In the genomic region with DNA sequence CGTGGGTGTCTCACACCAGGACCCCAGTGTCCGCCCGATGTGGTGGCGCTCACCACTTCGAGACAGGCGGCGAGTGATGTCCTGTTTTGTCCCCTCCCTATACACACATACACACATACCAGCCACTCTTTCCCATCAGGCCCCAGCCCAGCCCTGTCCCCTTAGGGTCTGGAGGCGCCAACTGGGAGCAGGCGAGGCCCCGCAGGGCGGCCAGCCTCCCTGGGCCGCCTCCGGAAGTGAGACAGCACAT, we compare ENCODE assay signal across 1 cellular context.
TF ChIP-seq lines count a peak whose summit lies in the region.

No MANE protein-coding gene starts in this region.

TF ChIP-seq in K562, 482 proteins besides CTCF, POLR2A, EP300 and RAD21 (continued from another document and continues in another):
- TF ChIP-seq, protein P1, sequence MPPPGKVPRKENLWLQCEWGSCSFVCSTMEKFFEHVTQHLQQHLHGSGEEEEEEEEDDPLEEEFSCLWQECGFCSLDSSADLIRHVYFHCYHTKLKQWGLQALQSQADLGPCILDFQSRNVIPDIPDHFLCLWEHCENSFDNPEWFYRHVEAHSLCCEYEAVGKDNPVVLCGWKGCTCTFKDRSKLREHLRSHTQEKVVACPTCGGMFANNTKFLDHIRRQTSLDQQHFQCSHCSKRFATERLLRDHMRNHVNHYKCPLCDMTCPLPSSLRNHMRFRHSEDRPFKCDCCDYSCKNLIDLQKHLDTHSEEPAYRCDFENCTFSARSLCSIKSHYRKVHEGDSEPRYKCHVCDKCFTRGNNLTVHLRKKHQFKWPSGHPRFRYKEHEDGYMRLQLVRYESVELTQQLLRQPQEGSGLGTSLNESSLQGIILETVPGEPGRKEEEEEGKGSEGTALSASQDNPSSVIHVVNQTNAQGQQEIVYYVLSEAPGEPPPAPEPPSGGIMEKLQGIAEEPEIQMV (tag; conservative IDR thresholded peaks at IDR 0.05; ENCODE audit: low read depth) = no peak
- TF ChIP-seq TAF1 (IDR thresholded peaks at IDR 0.05; ENCODE audit: control insufficient read depth, extremely low read depth, insufficient read depth, low read length, severe bottlenecking) = peak; percentile 86
- 0 out of 2 replicates have a peak, but pooled peaks have one; percentile 40 for TF ChIP-seq EGR1 (conservative IDR thresholded peaks at IDR 0.05)
- TF ChIP-seq ZNF79 (CRISPR knock-in tag; IDR thresholded peaks at IDR 0.05; ENCODE audit: low read depth) = no peak
- TF ChIP-seq, protein P2, sequence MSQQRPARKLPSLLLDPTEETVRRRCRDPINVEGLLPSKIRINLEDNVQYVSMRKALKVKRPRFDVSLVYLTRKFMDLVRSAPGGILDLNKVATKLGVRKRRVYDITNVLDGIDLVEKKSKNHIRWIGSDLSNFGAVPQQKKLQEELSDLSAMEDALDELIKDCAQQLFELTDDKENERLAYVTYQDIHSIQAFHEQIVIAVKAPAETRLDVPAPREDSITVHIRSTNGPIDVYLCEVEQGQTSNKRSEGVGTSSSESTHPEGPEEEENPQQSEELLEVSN (IDR thresholded peaks at IDR 0.05; ENCODE audit: borderline replicate concordance in 1 of 2, extremely low read depth in 1 of 2, insufficient read depth in 1 of 2, insufficient read length in 1 of 2, low read depth in 1 of 2, low read length in 1 of 2, poor library complexity in 1 of 2, severe bottlenecking in 1 of 2) = peak in 1 of 2 experiments; percentile 79
- TF ChIP-seq, protein P3, sequence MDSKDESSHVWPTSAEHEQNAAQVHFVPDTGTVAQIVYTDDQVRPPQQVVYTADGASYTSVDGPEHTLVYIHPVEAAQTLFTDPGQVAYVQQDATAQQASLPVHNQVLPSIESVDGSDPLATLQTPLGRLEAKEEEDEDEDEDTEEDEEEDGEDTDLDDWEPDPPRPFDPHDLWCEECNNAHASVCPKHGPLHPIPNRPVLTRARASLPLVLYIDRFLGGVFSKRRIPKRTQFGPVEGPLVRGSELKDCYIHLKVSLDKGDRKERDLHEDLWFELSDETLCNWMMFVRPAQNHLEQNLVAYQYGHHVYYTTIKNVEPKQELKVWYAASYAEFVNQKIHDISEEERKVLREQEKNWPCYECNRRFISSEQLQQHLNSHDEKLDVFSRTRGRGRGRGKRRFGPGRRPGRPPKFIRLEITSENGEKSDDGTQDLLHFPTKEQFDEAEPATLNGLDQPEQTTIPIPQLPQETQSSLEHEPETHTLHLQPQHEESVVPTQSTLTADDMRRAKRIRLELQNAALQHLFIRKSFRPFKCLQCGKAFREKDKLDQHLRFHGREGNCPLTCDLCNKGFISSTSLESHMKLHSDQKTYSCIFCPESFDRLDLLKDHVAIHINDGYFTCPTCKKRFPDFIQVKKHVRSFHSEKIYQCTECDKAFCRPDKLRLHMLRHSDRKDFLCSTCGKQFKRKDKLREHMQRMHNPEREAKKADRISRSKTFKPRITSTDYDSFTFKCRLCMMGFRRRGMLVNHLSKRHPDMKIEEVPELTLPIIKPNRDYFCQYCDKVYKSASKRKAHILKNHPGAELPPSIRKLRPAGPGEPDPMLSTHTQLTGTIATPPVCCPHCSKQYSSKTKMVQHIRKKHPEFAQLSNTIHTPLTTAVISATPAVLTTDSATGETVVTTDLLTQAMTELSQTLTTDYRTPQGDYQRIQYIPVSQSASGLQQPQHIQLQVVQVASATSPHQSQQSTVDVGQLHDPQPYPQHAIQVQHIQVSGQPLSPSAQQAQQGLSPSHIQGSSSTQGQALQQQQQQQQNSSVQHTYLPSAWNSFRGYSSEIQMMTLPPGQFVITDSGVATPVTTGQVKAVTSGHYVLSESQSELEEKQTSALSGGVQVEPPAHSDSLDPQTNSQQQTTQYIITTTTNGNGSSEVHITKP (IDR thresholded peaks at IDR 0.05; ENCODE audit: partially characterized antibody) = peak; percentile 30
- no peak for TF ChIP-seq BDP1 (IDR thresholded peaks at IDR 0.05; ENCODE audit: insufficient read depth, insufficient read length)
- TF ChIP-seq BMI1 (IDR thresholded peaks at IDR 0.05; ENCODE audit: low read length) = no peak
- TF ChIP-seq, protein P4, sequence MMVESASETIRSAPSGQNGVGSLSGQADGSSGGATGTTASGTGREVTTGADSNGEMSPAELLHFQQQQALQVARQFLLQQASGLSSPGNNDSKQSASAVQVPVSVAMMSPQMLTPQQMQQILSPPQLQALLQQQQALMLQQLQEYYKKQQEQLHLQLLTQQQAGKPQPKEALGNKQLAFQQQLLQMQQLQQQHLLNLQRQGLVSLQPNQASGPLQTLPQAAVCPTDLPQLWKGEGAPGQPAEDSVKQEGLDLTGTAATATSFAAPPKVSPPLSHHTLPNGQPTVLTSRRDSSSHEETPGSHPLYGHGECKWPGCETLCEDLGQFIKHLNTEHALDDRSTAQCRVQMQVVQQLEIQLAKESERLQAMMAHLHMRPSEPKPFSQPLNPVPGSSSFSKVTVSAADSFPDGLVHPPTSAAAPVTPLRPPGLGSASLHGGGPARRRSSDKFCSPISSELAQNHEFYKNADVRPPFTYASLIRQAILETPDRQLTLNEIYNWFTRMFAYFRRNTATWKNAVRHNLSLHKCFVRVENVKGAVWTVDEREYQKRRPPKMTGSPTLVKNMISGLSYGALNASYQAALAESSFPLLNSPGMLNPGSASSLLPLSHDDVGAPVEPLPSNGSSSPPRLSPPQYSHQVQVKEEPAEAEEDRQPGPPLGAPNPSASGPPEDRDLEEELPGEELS (CRISPR knock-in tag; IDR thresholded peaks at IDR 0.05; ENCODE audit: borderline replicate concordance) = peak; percentile 59; the same call in 1 of the 2 replicates
- TF ChIP-seq GTF2F1 (IDR thresholded peaks at IDR 0.05; ENCODE audit: low read depth, low read length) = peak; percentile 31; the same call in 1 of the 2 replicates
- TF ChIP-seq, protein P5, sequence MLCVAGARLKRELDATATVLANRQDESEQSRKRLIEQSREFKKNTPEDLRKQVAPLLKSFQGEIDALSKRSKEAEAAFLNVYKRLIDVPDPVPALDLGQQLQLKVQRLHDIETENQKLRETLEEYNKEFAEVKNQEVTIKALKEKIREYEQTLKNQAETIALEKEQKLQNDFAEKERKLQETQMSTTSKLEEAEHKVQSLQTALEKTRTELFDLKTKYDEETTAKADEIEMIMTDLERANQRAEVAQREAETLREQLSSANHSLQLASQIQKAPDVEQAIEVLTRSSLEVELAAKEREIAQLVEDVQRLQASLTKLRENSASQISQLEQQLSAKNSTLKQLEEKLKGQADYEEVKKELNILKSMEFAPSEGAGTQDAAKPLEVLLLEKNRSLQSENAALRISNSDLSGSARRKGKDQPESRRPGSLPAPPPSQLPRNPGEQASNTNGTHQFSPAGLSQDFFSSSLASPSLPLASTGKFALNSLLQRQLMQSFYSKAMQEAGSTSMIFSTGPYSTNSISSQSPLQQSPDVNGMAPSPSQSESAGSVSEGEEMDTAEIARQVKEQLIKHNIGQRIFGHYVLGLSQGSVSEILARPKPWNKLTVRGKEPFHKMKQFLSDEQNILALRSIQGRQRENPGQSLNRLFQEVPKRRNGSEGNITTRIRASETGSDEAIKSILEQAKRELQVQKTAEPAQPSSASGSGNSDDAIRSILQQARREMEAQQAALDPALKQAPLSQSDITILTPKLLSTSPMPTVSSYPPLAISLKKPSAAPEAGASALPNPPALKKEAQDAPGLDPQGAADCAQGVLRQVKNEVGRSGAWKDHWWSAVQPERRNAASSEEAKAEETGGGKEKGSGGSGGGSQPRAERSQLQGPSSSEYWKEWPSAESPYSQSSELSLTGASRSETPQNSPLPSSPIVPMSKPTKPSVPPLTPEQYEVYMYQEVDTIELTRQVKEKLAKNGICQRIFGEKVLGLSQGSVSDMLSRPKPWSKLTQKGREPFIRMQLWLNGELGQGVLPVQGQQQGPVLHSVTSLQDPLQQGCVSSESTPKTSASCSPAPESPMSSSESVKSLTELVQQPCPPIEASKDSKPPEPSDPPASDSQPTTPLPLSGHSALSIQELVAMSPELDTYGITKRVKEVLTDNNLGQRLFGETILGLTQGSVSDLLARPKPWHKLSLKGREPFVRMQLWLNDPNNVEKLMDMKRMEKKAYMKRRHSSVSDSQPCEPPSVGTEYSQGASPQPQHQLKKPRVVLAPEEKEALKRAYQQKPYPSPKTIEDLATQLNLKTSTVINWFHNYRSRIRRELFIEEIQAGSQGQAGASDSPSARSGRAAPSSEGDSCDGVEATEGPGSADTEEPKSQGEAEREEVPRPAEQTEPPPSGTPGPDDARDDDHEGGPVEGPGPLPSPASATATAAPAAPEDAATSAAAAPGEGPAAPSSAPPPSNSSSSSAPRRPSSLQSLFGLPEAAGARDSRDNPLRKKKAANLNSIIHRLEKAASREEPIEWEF (CRISPR knock-in tag; IDR thresholded peaks at IDR 0.05) = no peak
- TF ChIP-seq, protein P6, sequence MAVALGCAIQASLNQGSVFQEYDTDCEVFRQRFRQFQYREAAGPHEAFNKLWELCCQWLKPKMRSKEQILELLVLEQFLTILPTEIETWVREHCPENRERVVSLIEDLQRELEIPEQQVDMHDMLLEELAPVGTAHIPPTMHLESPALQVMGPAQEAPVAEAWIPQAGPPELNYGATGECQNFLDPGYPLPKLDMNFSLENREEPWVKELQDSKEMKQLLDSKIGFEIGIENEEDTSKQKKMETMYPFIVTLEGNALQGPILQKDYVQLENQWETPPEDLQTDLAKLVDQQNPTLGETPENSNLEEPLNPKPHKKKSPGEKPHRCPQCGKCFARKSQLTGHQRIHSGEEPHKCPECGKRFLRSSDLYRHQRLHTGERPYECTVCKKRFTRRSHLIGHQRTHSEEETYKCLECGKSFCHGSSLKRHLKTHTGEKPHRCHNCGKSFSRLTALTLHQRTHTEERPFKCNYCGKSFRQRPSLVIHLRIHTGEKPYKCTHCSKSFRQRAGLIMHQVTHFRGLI (CRISPR knock-in tag; IDR thresholded peaks at IDR 0.05) = no peak
- TF ChIP-seq RNF2 (IDR thresholded peaks at IDR 0.05) = no peak
- TF ChIP-seq HMGN3 (IDR thresholded peaks at IDR 0.05; ENCODE audit: borderline replicate concordance, extremely low read depth, insufficient read length, low read depth, low read length) = peak; percentile 74
- TF ChIP-seq TRIM28 (IDR thresholded peaks at IDR 0.05) = no peak
- TF ChIP-seq NFE2 (IDR thresholded peaks at IDR 0.05; ENCODE audit: low read depth) = peak; percentile 95; the same call in 1 of the 2 replicates
- TF ChIP-seq TAF7 (tag; IDR thresholded peaks at IDR 0.05) = no peak
- TF ChIP-seq ZNF586 (CRISPR knock-in tag; conservative IDR thresholded peaks at IDR 0.05) = no peak
- TF ChIP-seq TEAD1 (CRISPR knock-in tag; IDR thresholded peaks at IDR 0.05) = peak in 1 of 2 experiments; percentile 66; a peak in 1 of 4 replicates
- no peak for TF ChIP-seq PRPF4 (IDR thresholded peaks at IDR 0.05; ENCODE audit: insufficient read depth, low read depth, low read length, poor library complexity, severe bottlenecking)
- no peak for TF ChIP-seq KLF6 (CRISPR knock-in tag; IDR thresholded peaks at IDR 0.05; ENCODE audit: borderline replicate concordance)
- TF ChIP-seq, protein P7, sequence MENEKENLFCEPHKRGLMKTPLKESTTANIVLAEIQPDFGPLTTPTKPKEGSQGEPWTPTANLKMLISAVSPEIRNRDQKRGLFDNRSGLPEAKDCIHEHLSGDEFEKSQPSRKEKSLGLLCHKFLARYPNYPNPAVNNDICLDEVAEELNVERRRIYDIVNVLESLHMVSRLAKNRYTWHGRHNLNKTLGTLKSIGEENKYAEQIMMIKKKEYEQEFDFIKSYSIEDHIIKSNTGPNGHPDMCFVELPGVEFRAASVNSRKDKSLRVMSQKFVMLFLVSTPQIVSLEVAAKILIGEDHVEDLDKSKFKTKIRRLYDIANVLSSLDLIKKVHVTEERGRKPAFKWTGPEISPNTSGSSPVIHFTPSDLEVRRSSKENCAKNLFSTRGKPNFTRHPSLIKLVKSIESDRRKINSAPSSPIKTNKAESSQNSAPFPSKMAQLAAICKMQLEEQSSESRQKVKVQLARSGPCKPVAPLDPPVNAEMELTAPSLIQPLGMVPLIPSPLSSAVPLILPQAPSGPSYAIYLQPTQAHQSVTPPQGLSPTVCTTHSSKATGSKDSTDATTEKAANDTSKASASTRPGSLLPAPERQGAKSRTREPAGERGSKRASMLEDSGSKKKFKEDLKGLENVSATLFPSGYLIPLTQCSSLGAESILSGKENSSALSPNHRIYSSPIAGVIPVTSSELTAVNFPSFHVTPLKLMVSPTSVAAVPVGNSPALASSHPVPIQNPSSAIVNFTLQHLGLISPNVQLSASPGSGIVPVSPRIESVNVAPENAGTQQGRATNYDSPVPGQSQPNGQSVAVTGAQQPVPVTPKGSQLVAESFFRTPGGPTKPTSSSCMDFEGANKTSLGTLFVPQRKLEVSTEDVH (IDR thresholded peaks at IDR 0.05; ENCODE audit: low read depth, partially characterized antibody) = peak; percentile 45
- peak; percentile 67; the same call in 1 of the 2 replicates for TF ChIP-seq MTA3 (IDR thresholded peaks at IDR 0.05; ENCODE audit: borderline replicate concordance)
- TF ChIP-seq TCF3 (CRISPR knock-in tag; IDR thresholded peaks at IDR 0.05) = no peak
- no peak for TF ChIP-seq DDX20 (tag; IDR thresholded peaks at IDR 0.05; ENCODE audit: low read depth)
- TF ChIP-seq SRSF3 (IDR thresholded peaks at IDR 0.05; ENCODE audit: insufficient read depth, low read length) = no peak
- TF ChIP-seq BCOR (IDR thresholded peaks at IDR 0.05) = no peak
- no peak for TF ChIP-seq GATA2 (CRISPR knock-in tag; IDR thresholded peaks at IDR 0.05)
- TF ChIP-seq RFX7 (CRISPR knock-in tag; IDR thresholded peaks at IDR 0.05) = no peak
- no peak for TF ChIP-seq BHLHE40 (IDR thresholded peaks at IDR 0.05; ENCODE audit: low read length)
- TF ChIP-seq, protein P8, sequence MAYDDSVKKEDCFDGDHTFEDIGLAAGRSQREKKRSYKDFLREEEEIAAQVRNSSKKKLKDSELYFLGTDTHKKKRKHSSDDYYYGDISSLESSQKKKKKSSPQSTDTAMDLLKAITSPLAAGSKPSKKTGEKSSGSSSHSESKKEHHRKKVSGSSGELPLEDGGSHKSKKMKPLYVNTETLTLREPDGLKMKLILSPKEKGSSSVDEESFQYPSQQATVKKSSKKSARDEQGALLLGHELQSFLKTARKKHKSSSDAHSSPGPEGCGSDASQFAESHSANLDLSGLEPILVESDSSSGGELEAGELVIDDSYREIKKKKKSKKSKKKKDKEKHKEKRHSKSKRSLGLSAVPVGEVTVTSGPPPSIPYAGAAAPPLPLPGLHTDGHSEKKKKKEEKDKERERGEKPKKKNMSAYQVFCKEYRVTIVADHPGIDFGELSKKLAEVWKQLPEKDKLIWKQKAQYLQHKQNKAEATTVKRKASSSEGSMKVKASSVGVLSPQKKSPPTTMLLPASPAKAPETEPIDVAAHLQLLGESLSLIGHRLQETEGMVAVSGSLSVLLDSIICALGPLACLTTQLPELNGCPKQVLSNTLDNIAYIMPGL (CRISPR knock-in tag; IDR thresholded peaks at IDR 0.05) = no peak
- peak; percentile 91 for TF ChIP-seq POLR2AphosphoS5 (IDR thresholded peaks at IDR 0.05; ENCODE audit: control insufficient read depth, insufficient read depth, low read depth, low read length)
- TF ChIP-seq RBBP5 (IDR thresholded peaks at IDR 0.05; ENCODE audit: borderline replicate concordance, insufficient read depth, low read length, poor library complexity, severe bottlenecking) = no peak
- TF ChIP-seq, protein P9, sequence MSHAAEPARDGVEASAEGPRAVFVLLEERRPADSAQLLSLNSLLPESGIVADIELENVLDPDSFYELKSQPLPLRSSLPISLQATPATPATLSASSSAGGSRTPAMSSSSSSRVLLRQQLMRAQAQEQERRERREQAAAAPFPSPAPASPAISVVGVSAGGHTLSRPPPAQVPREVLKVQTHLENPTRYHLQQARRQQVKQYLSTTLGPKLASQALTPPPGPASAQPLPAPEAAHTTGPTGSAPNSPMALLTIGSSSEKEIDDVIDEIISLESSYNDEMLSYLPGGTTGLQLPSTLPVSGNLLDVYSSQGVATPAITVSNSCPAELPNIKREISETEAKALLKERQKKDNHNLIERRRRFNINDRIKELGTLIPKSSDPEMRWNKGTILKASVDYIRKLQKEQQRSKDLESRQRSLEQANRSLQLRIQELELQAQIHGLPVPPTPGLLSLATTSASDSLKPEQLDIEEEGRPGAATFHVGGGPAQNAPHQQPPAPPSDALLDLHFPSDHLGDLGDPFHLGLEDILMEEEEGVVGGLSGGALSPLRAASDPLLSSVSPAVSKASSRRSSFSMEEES (CRISPR knock-in tag; IDR thresholded peaks at IDR 0.05) = no peak
